ENCODE assay signal across 8 cellular contexts in the genomic region with DNA sequence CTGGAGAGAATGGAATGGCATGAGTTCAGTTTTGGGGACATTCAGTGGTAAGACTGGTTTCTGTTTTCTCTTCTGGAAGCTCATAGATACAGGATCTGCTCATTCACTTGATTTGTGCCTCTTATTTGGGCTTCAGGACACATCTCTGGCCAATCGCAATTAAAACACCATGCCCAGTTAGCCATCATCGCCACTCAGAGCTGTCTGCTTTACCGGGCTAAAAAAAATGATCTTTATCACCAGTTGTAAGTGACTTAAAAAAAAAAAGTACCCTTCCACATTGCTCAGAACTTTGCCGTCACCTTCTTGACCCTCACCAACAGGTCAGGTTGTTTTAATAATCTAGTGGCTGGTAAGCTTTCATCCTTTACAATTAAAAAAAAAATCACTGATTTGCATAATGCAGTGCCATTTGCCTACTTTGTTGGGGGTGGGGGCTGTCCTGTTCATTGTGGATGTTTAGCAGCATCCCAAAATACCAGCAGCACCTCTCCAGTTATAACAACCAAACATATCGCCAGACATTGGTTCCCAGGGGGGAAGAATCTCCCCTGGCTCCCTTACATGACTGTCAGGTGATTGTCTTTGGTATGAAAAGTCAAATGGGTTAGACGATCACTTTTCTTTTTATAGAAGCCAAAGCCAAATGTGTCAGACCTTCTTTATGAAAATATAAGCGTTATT.
DNase-seq lines count a peak whose midpoint lies in the region; FAIRE-seq and TF ChIP-seq lines count a peak whose summit lies in the region.

No MANE protein-coding gene starts in this region.

- peaks cover 23% of the 10 kb centered on the region for H3F3A ChIP-seq in Loucy (ENCODE audit: low read depth)

- H3K4me1 ChIP-seq in Loucy (ENCODE audit: insufficient read depth, low read length, poor library complexity, severe bottlenecking) (peaks cover 75% of the 10 kb centered on the region), muscle layer of colon (ENCODE audit: insufficient read depth, low read length) (peaks cover 20% of the 10 kb centered on the region)

- no peaks in the 10 kb centered on the region for H3K9me3 Mint-ChIP-seq in chondrocyte (ENCODE audit: low read depth)

- H3K27me3 ChIP-seq in Loucy (ENCODE audit: insufficient read depth, low read length, poor library complexity, severe bottlenecking) (no peaks in the 10 kb centered on the region), muscle layer of colon (ENCODE audit: control insufficient read depth in 1 of 2, insufficient read depth in 2 of 2, low read length in 2 of 2) (no peaks in the 10 kb centered on the region)

- no peak for TF ChIP-seq CTCF in AG04449 (IDR thresholded peaks at IDR 0.05; ENCODE audit: insufficient read depth, low read length, missing control alignments)
- no peak for TF ChIP-seq CTCF in Loucy (conservative IDR thresholded peaks at IDR 0.05; ENCODE audit: low read length)
- TF ChIP-seq CTCF in chondrocyte (IDR thresholded peaks at IDR 0.05) = no peak

- POLR2A ChIA-PET in AG04449 (lab: Yijun Ruan, JAX) = interaction anchor here (0.9 to 1.3 kb wide), 6 partner anchors 76 to 290 kb away, joined by 3 to 9 read pairs (median 4); a partner anchor contains a TSS

- peak overlapping the region; percentile 72 for H3K4me3 Mint-ChIP-seq in chondrocyte (ENCODE audit: unreplicated experiment)

- no peaks in the 10 kb centered on the region for H3K36me3 Mint-ChIP-seq in chondrocyte (ENCODE audit: low read depth)

- H4K20me1 ChIP-seq in Loucy (ENCODE audit: insufficient read depth, low read length, poor library complexity, severe bottlenecking) = peaks cover 12% of the 10 kb centered on the region

- peaks cover 70% of the 10 kb centered on the region for H3K79me2 ChIP-seq in Loucy (ENCODE audit: insufficient read depth, low read length)

- peak overlapping the region; percentile 61 for H3K4me3 ChIP-seq in AG04449 (ENCODE audit: low read depth, low read length)
- peak overlapping the region; percentile 64 for H3K4me3 ChIP-seq in Loucy (ENCODE audit: low read length, poor library complexity, severe bottlenecking)
- H3K4me3 ChIP-seq in muscle layer of colon (ENCODE audit: low read depth in 1 of 2, low read length in 2 of 2) = peak overlapping the region; percentile 34 to 42

- H3K4me1 Mint-ChIP-seq in chondrocyte (ENCODE audit: low read depth) = peaks cover 89% of the 10 kb centered on the region

- no peak overlapping the region for H2AFZ ChIP-seq in Loucy (ENCODE audit: low read length)

- no peak for FAIRE-seq in RCC 7860 (lab: Jason Lieb, UNC)

- peak overlapping the region; percentile 92 for H3K27ac Mint-ChIP-seq in chondrocyte (ENCODE audit: unreplicated experiment)

- H3K36me3 ChIP-seq in Loucy (ENCODE audit: insufficient read depth, low read length) (peaks cover 12% of the 10 kb centered on the region; the same call in 1 of the 2 replicates), muscle layer of colon (ENCODE audit: insufficient read depth, low read length) (no peaks in the 10 kb centered on the region)

- H3K27ac ChIP-seq in muscle layer of colon (ENCODE audit: low read depth, low read length) = no peak overlapping the region

- CTCF ChIA-PET in AG04449 (lab: Yijun Ruan, JAX) = interaction anchor here (0.8 to 8.5 kb wide), 17 partner anchors 9 to 366 kb away, joined by 3 to 108 read pairs (median 4); a partner anchor contains a TSS

- H3K27me3 Mint-ChIP-seq in chondrocyte (ENCODE audit: low read depth) = no peaks in the 10 kb centered on the region

- peak overlapping the region; percentile 88 for H3K4me2 ChIP-seq in Loucy (ENCODE audit: low read depth, low read length, poor library complexity, severe bottlenecking)

- H3K9me2 ChIP-seq in Loucy (replicated peaks; ENCODE audit: low read depth, low read length) = no peaks in the 10 kb centered on the region

- DNase-seq in AG04449 (ENCODE audit: low read depth, low spot score) (no peak), chondrocyte (ENCODE audit: low spot score) (no peak), NOMO-1 treated with DMSO at 0.1 percent for 48 hours (lab: John Stamatoyannopoulos, UW; ENCODE audit: unreplicated experiment) (no peak), RCC 7860 (ENCODE audit: low spot score) (no peak), NCI-H128 (lab: John Stamatoyannopoulos, UW; ENCODE audit: unreplicated experiment) (no peak)
- no peak for DNase-seq in activated CD4-positive, alpha-beta T cell treated with anti-CD3 and anti-CD28 coated beads, Interleukin-2, amount 50 U/mL, for 1 hour

- H3K9ac ChIP-seq in Loucy (ENCODE audit: low read depth, low read length, poor library complexity, severe bottlenecking) = peak overlapping the region; percentile 58
- H3K9ac ChIP-seq in muscle layer of colon (ENCODE audit: low read length) = no peak overlapping the region

- H3K9me3 ChIP-seq in Loucy (ENCODE audit: insufficient read depth, low read depth, low read length) = no peaks in the 10 kb centered on the region
- H3K9me3 ChIP-seq in muscle layer of colon (ENCODE audit: low read length) = no peaks in the 10 kb centered on the region
